19 cellular contexts compared by ENCODE assay signal in genomic region chr2:177574357-177574756, GRCh38.
"Had no signal": no experiment of that assay in that cellular context is flagged by ENCODE, and none has a peak within 500 bp of the region (broad histone marks: within the 10 kb centered on the region; RNA-seq: fewer than 3 reads in every experiment).

No MANE protein-coding gene starts in this region.

- H3K4me1 ChIP-seq: heart left ventricle, right atrium auricular region, vagina had no signal

- H3K27ac ChIP-seq: heart left ventricle, ovary, right atrium auricular region, skin epidermis, thoracic aorta, vagina had no signal

- H3K27me3 ChIP-seq: heart left ventricle, ovary, right atrium auricular region, sigmoid colon, vagina had no signal

- H3K36me3 ChIP-seq: heart left ventricle, ovary, right atrium auricular region, sigmoid colon, thoracic aorta, vagina had no signal

- DNase-seq: dermis blood vessel endothelial cell; foreskin melanocyte; heart left ventricle; hippocampal formation; islet precursor cell; mammary epithelial cell; mucosa of descending colon; natural killer cell; ovary; sigmoid colon; stimulated activated CD4-positive, alpha-beta T cell treated with anti-CD3 and anti-CD28 coated beads, Interleukin-2, amount 100 ng/mL, for 24 hours; stimulated activated CD4-positive, alpha-beta T cell treated with anti-CD3 and anti-CD28 coated beads, Interleukin-4, amount 100 ng/mL, for 4 hours; stimulated activated naive B cell treated with anti-CD40 and anti-IgM and Interleukin-4, amounts not matched to agents 10 μg/mL and 1 μg/mL and 100 μg/mL, for 72 hours; stimulated activated naive CD8-positive, alpha-beta T cell treated with anti-CD3 and anti-CD28 coated beads, Interleukin-15, amount 100 ng/mL, for 72 hours had no signal

- H3K9me3 ChIP-seq: heart left ventricle, mucosa of descending colon, ovary, right atrium auricular region, sigmoid colon, thoracic aorta, vagina had no signal

- ATAC-seq: heart left ventricle; left lobe of liver; mucosa of descending colon; natural killer cell; stimulated activated naive B cell treated with anti-CD40 and anti-IgM and Interleukin-4, amounts not matched to agents 10 μg/mL and 1 μg/mL and 100 μg/mL, for 72 hours; stimulated activated naive CD8-positive, alpha-beta T cell treated with anti-CD3 and anti-CD28 coated beads, Interleukin-15, amount 100 ng/mL, for 72 hours had no signal

- H3K4me3 ChIP-seq: heart left ventricle, mucosa of descending colon, ovary, right atrium auricular region, sigmoid colon, skin epidermis, thoracic aorta, vagina had no signal
